ENCODE assay signal across 8 cellular contexts in the genomic region with DNA sequence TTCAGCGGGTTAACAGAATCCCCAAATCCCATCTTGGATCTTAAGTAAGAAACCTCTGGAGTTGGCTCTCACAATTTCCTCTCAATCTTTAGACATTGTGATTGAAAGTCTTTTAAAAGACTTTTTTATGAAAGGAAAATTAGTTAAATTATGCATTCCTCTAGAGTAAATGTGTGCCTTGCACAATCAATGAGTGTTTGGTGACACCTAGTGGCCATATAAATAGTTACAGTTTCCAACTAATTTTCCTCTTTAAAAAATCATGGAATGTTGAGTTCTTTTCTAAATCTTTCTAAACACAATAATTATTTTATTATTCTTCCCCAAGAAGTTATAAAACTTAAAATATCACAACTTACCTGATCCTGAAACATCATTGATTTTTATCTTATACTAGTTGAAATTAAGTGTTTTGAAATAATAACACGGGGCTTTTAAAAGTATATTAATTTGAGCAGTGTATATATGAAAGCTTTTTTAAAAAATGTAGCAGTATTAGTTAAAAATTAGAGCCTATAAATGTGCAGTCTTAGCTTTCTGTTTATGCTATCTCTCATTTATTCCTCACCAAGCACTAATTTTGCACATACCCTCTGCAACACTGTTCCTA.
DNase-seq lines count a peak whose midpoint lies in the region; ATAC-seq, FAIRE-seq and TF ChIP-seq lines count a peak whose summit lies in the region.

No MANE protein-coding gene starts in this region.

- H3K4me3 ChIP-seq in retinal pigment epithelial cell (ENCODE audit: low read length) = no peak overlapping the region

- peak; percentile 74 for FAIRE-seq in GM19239 (lab: Jason Lieb, UNC)

- peak; percentile 57 for TF ChIP-seq CTCF in retinal pigment epithelial cell (conservative IDR thresholded peaks at IDR 0.05; ENCODE audit: low read depth, low read length)

- ATAC-seq in HG03135 (IDR thresholded peaks at IDR 0.05; ENCODE audit: unreplicated experiment) (no peak), HG02840 (IDR thresholded peaks at IDR 0.05; ENCODE audit: low FRiP score, unreplicated experiment) (no peak)

- no peak for TF ChIP-seq POLR2A in erythroblast (IDR thresholded peaks at IDR 0.05; ENCODE audit: low read length)

- DNase-seq in Ammon's horn (ENCODE audit: low spot score) (peak; percentile 47), GM19239 (ENCODE audit: insufficient read length, low spot score) (no peak), OCI-M1 (lab: John Stamatoyannopoulos, UW) (peak; percentile 64), erythroblast (lab: John Stamatoyannopoulos, UW) (peak; percentile 12 to 58), retinal pigment epithelial cell (ENCODE audit: low read depth) (no peak), ureter (ENCODE audit: low spot score) (no peak)

Comparison
In these comparisons a context has a peak if more than half of its experiments do, and no peak if none do; other contexts are left out.
1. DNase-seq: peak in Ammon's horn (single experiment), OCI-M1 (single experiment) and erythroblast (2 of 2); none in GM19239 (single experiment), retinal pigment epithelial cell (single experiment) and ureter (single experiment).